Comparison of ENCODE assay signal across 20 cellular contexts in the genomic region with DNA sequence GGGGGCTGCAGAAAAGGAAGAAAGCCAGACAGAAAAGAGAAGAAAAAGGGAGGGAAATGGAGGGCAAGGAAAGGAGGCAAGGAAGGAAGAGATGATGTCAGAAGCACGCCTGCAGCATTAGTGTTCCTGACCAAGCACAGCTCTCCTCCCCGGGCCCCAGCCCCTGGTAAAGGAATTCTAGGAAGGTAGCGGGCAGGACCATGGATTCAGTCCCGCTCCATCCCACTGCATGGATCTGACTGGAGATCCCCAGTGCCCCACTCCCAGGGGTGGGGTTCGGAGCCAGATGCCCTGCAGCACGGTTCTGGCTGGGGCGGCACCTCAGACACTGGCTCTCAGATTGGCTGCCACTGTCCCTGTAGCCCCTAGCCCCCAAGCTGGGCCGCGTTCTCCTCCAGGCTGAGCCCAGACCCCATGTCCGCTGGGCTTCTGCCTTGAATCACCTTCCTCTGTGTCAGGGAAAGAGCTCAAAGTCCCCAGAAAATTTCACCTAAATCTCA. TPM values are rescaled to one million over a fixed set of nuclear protein-coding genes. Genes with fewer than 3 reads are reported as not detected.
DNase-seq lines count a peak whose midpoint lies in the region; ATAC-seq and TF ChIP-seq lines count a peak whose summit lies in the region.
"Had no signal": no experiment of that assay in that cellular context is flagged by ENCODE, and none has a peak within 500 bp of the region (broad histone marks: within the 10 kb centered on the region; RNA-seq: fewer than 3 reads in every experiment).

No MANE protein-coding gene starts in this region.

- H3K36me3 Mint-ChIP-seq in brain (peaks cover 4% of the 10 kb centered on the region), neural crest cell (ENCODE audit: low read depth) (no peaks in the 10 kb centered on the region)
- H3K36me3 Mint-ChIP-seq: CD4-positive, CD25-positive, alpha-beta regulatory T cell; CD8-positive, alpha-beta memory T cell had no signal

- no peaks in the 10 kb centered on the region for H3K9me3 ChIP-seq in upper lobe of right lung
- H3K9me3 ChIP-seq: BLaER1 treated with 17β-estradiol and CSF1 and Interleukin-3, amounts not matched to agents 10 nM and 100 nM; HAP-1 had no signal

- TF ChIP-seq CTCF in brain (conservative IDR thresholded peaks at IDR 0.05) (no peak), neural crest cell (conservative IDR thresholded peaks at IDR 0.05) (no peak), upper lobe of right lung (IDR thresholded peaks at IDR 0.05) (no peak)

- no peaks in the 10 kb centered on the region for H3K36me3 ChIP-seq in upper lobe of right lung
- H3K36me3 ChIP-seq: HAP-1 had no signal

- no peak overlapping the region for H3K4me3 ChIP-seq in upper lobe of right lung
- H3K4me3 ChIP-seq: BLaER1 treated with 17β-estradiol and CSF1 and Interleukin-3, amounts not matched to agents 10 nM and 100 nM; GM12878; HAP-1 had no signal

- no peak overlapping the region for H3K27ac ChIP-seq in upper lobe of right lung
- H3K27ac ChIP-seq: BLaER1 treated with 17β-estradiol and CSF1 and Interleukin-3, amounts not matched to agents 10 nM and 100 nM had no signal

- H3K27ac Mint-ChIP-seq in brain (peak overlapping the region in 3 of 5 experiments; percentile 14 to 43 (median 14)), neural crest cell (ENCODE audit: unreplicated experiment) (peak overlapping the region; percentile 62)
- H3K27ac Mint-ChIP-seq: B cell; CD4-positive, CD25-positive, alpha-beta regulatory T cell; CD8-positive, alpha-beta memory T cell had no signal

- H3K27me3 Mint-ChIP-seq in brain, result no peaks in the 10 kb centered on the region
- no peaks in the 10 kb centered on the region for H3K27me3 Mint-ChIP-seq in neural crest cell (ENCODE audit: low read depth)
- H3K27me3 Mint-ChIP-seq: B cell; CD4-positive, CD25-positive, alpha-beta regulatory T cell; CD8-positive, alpha-beta memory T cell had no signal

- intact Hi-C loops in sciatic nerve (cut with DNase I), result no loop called here
- intact Hi-C loops in upper lobe of right lung (cut with DNase I), result no loop called here

- no peaks in the 10 kb centered on the region for H3K4me1 ChIP-seq in upper lobe of right lung
- H3K4me1 ChIP-seq: HAP-1 had no signal

- H3K4me1 Mint-ChIP-seq in brain, result peaks cover 45% of the 10 kb centered on the region
- H3K4me1 Mint-ChIP-seq in neural crest cell, result peaks cover 21% of the 10 kb centered on the region
- H3K4me1 Mint-ChIP-seq: B cell had no signal

- H3K9me3 Mint-ChIP-seq in brain, result peaks cover 0 to 4% (median 0%) of the 10 kb centered on the region in 5 experiments
- H3K9me3 Mint-ChIP-seq in neural crest cell, result peaks cover 14% of the 10 kb centered on the region
- H3K9me3 Mint-ChIP-seq: CD8-positive, alpha-beta memory T cell had no signal

- ATAC-seq in sciatic nerve, result no peak
- no peak for ATAC-seq in upper lobe of right lung
- ATAC-seq: GM12878, HepG2 had no signal

- no peaks in the 10 kb centered on the region for H3K27me3 ChIP-seq in upper lobe of right lung
- H3K27me3 ChIP-seq: BLaER1 treated with 17β-estradiol and CSF1 and Interleukin-3, amounts not matched to agents 10 nM and 100 nM had no signal

- H3K4me3 Mint-ChIP-seq in brain (no peak overlapping the region), neural crest cell (no peak overlapping the region)
- H3K4me3 Mint-ChIP-seq: B cell; CD4-positive, CD25-positive, alpha-beta regulatory T cell; CD8-positive, alpha-beta memory T cell had no signal

- DNase-seq in neural crest cell (ENCODE audit: low read depth, low spot score), result no peak
- DNase-seq in sciatic nerve (ENCODE audit: low spot score), result peak; percentile 23
- DNase-seq in upper lobe of right lung, result peak; percentile 51
- no peak for DNase-seq in stimulated activated naive CD4-positive, alpha-beta T cell treated with Interleukin-2 at 50 U/mL for 16 hours (lab: John Stamatoyannopoulos, UW)
- no peak for DNase-seq in activated CD4-positive, alpha-beta T cell treated with anti-CD3 and anti-CD28 coated beads, Interleukin-2, amount 50 U/mL, for 1 hour
- no peak for DNase-seq in OCI-M2 (lab: John Stamatoyannopoulos, UW; ENCODE audit: unreplicated experiment)
- DNase-seq: CD4-positive, CD25-positive, alpha-beta regulatory T cell; CD8-positive, alpha-beta memory T cell; COR-L47; DMS 273 treated with DMSO at 0.1 percent for 48 hours; DMS53; DND-41; EL had no signal

RNA-seq across cellular contexts. Expression of gene TSHZ3, which starts 59.8 kb away (rescaled TPM):
- 17.6 TPM for polyA plus RNA-seq in brain (ENCODE audit: insufficient read depth, low read depth, low replicate concordance)
- total RNA-seq in neural crest cell (2.4 and 3.0 TPM in 2 replicates), sciatic nerve (32.8 TPM), upper lobe of right lung (5.8 TPM)
- total RNA-seq: G401, HepG2 had no signal
- polyA plus RNA-seq: GM12878, HepG2 had no signal

Comparison
In these comparisons a context has a peak if more than half of its experiments do, and no peak if none do; other contexts are left out.
1. DNase-seq: peak in sciatic nerve (single experiment) and upper lobe of right lung (single experiment); none in neural crest cell (single experiment), stimulated activated naive CD4-positive, alpha-beta T cell treated with Interleukin-2 at 50 U/mL for 16 hours (single experiment), activated CD4-positive, alpha-beta T cell treated with anti-CD3 and anti-CD28 coated beads, Interleukin-2, amount 50 U/mL, for 1 hour (single experiment) and OCI-M2 (single experiment).